8 cellular contexts compared by ENCODE assay signal in genomic region chr3:181711325-181712135, GRCh38. TPM values are rescaled to one million over a fixed set of nuclear protein-coding genes. Genes with fewer than 3 reads are reported as not detected.
A peak's percentile ranks its signal among the peaks of the same experiment; 100 is the strongest.
DNase-seq lines count a peak whose midpoint lies in the region; ATAC-seq and TF ChIP-seq lines count a peak whose summit lies in the region.

SOX2 (plus strand) TSS chr3:181711925; CDS start chr3:181712361, 436 bp downstream.

- H3K9me3 ChIP-seq in Peyer's patch (no peaks in the 10 kb centered on the region), duodenal mucosa (ENCODE audit: control insufficient read depth in 1 of 2, low read length in 2 of 2) (no peaks in the 10 kb centered on the region)

- H2AFZ ChIP-seq in KMS-11 (ENCODE audit: low read depth), result peak within 1 kb of the TSS; percentile 58

- H3K9ac ChIP-seq in KMS-11 (peak within 1 kb of the TSS; percentile 87), duodenal mucosa (ENCODE audit: low read depth in 1 of 2, low read length in 2 of 2) (no peak within 1 kb of the TSS)

- DNase-seq in GM10266 (ENCODE audit: extremely low spot score) (peak; percentile 84), Peyer's patch (peak in 1 of 3 donors; percentile 59), lower leg skin (ENCODE audit: low spot score in 2 of 2) (no peak), superior temporal gyrus (ENCODE audit: extremely low spot score) (peak; percentile 92)

- ATAC-seq in HG02642 (IDR thresholded peaks at IDR 0.05; ENCODE audit: poor library complexity, unreplicated experiment) (no peak), HG03460 (IDR thresholded peaks at IDR 0.05; ENCODE audit: unreplicated experiment) (no peak)

- H3K4me1 ChIP-seq in KMS-11 (ENCODE audit: low read depth, poor library complexity, severe bottlenecking) (peaks cover 20% of the 10 kb centered on the region), Peyer's patch (peaks cover 0 to 34% (median 5%) of the 10 kb centered on the region in 4 donors), duodenal mucosa (ENCODE audit: control insufficient read depth in 1 of 2, insufficient read depth in 2 of 2, low read length in 2 of 2) (peaks cover 0 to 5% of the 10 kb centered on the region in 2 donors)

- peak within 1 kb of the TSS; percentile 69 for H3K4me3 ChIP-seq in KMS-11 (IDR thresholded peaks at IDR 0.05; ENCODE audit: insufficient read depth, low read depth, low read length)
- H3K4me3 ChIP-seq in Peyer's patch, result peak within 1 kb of the TSS; percentile 7 to 37 (median 22)
- peak within 1 kb of the TSS; percentile 5 to 40 for H3K4me3 ChIP-seq in duodenal mucosa (ENCODE audit: low read depth in 1 of 2, low read length in 2 of 2)
- peak within 1 kb of the TSS; percentile 12 for H3K4me3 ChIP-seq in lower leg skin (ENCODE audit: low read depth, poor library complexity, severe bottlenecking)

- H3K36me3 ChIP-seq in KMS-11 (ENCODE audit: insufficient read depth), result no peaks in the 10 kb centered on the region
- H3K36me3 ChIP-seq in Peyer's patch, result no peaks in the 10 kb centered on the region
- H3K36me3 ChIP-seq in duodenal mucosa (ENCODE audit: control insufficient read depth in 1 of 2, insufficient read depth in 2 of 2, low read length in 2 of 2), result no peaks in the 10 kb centered on the region

- TF ChIP-seq CTCF in GM10266 (IDR thresholded peaks at IDR 0.05; ENCODE audit: control insufficient read depth, insufficient read depth, low read depth, missing control alignments), result no peak
- no peak for TF ChIP-seq CTCF in KMS-11 (conservative IDR thresholded peaks at IDR 0.05; ENCODE audit: low read depth, low read length)
- TF ChIP-seq CTCF in Peyer's patch (IDR thresholded peaks at IDR 0.05), result no peak
- no peak for TF ChIP-seq CTCF in lower leg skin (IDR thresholded peaks at IDR 0.05)

- 3 to 4% methylated on average over 37 of the region's 37 CpGs for WGBS in lower leg skin, 2 donors

- peaks cover 42% of the 10 kb centered on the region for H3K79me2 ChIP-seq in KMS-11 (ENCODE audit: insufficient read depth, low read depth)

- H3K27me3 ChIP-seq in KMS-11 (ENCODE audit: insufficient read depth, low read depth), result no peaks in the 10 kb centered on the region
- H3K27me3 ChIP-seq in Peyer's patch, result peaks cover 0 to 59% of the 10 kb centered on the region in 2 donors
- peaks cover 72 to 92% of the 10 kb centered on the region in 2 donors for H3K27me3 ChIP-seq in duodenal mucosa (ENCODE audit: control insufficient read depth in 1 of 2, insufficient read depth in 2 of 2, low read length in 2 of 2)

- no peaks in the 10 kb centered on the region for H4K20me1 ChIP-seq in KMS-11 (ENCODE audit: insufficient read depth)

- H3K27ac ChIP-seq in KMS-11 (peak within 1 kb of the TSS; percentile 86), Peyer's patch (no peak within 1 kb of the TSS), duodenal mucosa (ENCODE audit: low read depth, low read length) (no peak within 1 kb of the TSS)

- TF ChIP-seq POLR2A in Peyer's patch (IDR thresholded peaks at IDR 0.05), result no peak
- no peak for TF ChIP-seq POLR2A in lower leg skin (IDR thresholded peaks at IDR 0.05)

- peak within 1 kb of the TSS; percentile 74 for H3K4me2 ChIP-seq in KMS-11

- intact Hi-C loops in lower leg skin (cut with DNase I; ENCODE audit: low total_unique reads), result loop anchor here (5.0 kb wide), 1 partner anchor 551 kb away; no protein-coding TSS in a partner anchor

RNA-seq across cellular contexts. Expression of gene SOX2, which starts in this region (rescaled TPM):
- total RNA-seq in Peyer's patch (under 1 TPM in 2 of 4 donors, not detected in 2; 0.57 to 0.67 TPM), lower leg skin (1 to 10 TPM in 3 of 4 donors, under 1 TPM in 1; 0.20 to 3.3 (median 1.1) TPM)

Comparison
In these comparisons a context has a peak if more than half of its experiments do, and no peak if none do; other contexts are left out.
1. DNase-seq: peak in GM10266 (single experiment) and superior temporal gyrus (single experiment); none in lower leg skin (0 of 2).
2. H3K4me3 ChIP-seq: peak in every context shown above with its lines; median percentile 69 in KMS-11; 22 in duodenal mucosa; 22 in Peyer's patch; 12 in lower leg skin.